In genomic region chr6:41937881-41938574, GRCh38 we compare ENCODE assay signal across 1 cellular context.
TF ChIP-seq lines count a peak whose summit lies in the region.

No MANE protein-coding gene starts in this region.

TF ChIP-seq in K562, 482 proteins besides CTCF, POLR2A, EP300 and RAD21 (continued from another document and continues in another):
- no peak for TF ChIP-seq HDAC6 (IDR thresholded peaks at IDR 0.05; ENCODE audit: low read depth, low read length)
- no peak for TF ChIP-seq MAZ (CRISPR knock-in tag; conservative IDR thresholded peaks at IDR 0.05 in 1 of 2, IDR thresholded peaks at IDR 0.05 in 1 of 2)
- no peak for TF ChIP-seq OTX1 (CRISPR knock-in tag; IDR thresholded peaks at IDR 0.05)
- TF ChIP-seq L3MBTL2 (IDR thresholded peaks at IDR 0.05) = no peak
- TF ChIP-seq ETV6 (IDR thresholded peaks at IDR 0.05; ENCODE audit: borderline replicate concordance in 1 of 2, low read depth in 2 of 2, low read length in 1 of 2) = 0 out of 4 replicates have a peak, but pooled peaks of 1 of the 2 experiments have one; percentile 48
- no peak for TF ChIP-seq ETV6 (CRISPR knock-in tag; IDR thresholded peaks at IDR 0.05; ENCODE audit: borderline replicate concordance)
- no peak for TF ChIP-seq IFI16 (CRISPR knock-in tag; IDR thresholded peaks at IDR 0.05)
- TF ChIP-seq HMGN3 (IDR thresholded peaks at IDR 0.05; ENCODE audit: borderline replicate concordance, extremely low read depth, insufficient read length, low read depth, low read length) = no peak
- TF ChIP-seq ZNF609 (CRISPR knock-in tag; IDR thresholded peaks at IDR 0.05; ENCODE audit: borderline replicate concordance) = no peak
- TF ChIP-seq E2F1 (CRISPR knock-in tag; IDR thresholded peaks at IDR 0.05) = no peak
- TF ChIP-seq, protein P1, sequence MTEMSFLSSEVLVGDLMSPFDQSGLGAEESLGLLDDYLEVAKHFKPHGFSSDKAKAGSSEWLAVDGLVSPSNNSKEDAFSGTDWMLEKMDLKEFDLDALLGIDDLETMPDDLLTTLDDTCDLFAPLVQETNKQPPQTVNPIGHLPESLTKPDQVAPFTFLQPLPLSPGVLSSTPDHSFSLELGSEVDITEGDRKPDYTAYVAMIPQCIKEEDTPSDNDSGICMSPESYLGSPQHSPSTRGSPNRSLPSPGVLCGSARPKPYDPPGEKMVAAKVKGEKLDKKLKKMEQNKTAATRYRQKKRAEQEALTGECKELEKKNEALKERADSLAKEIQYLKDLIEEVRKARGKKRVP (CRISPR knock-in tag; IDR thresholded peaks at IDR 0.05) = no peak
- no peak for TF ChIP-seq ZNF699 (CRISPR knock-in tag; IDR thresholded peaks at IDR 0.05; ENCODE audit: insufficient replicate concordance)
- no peak for TF ChIP-seq GTF2A2 (tag; IDR thresholded peaks at IDR 0.05)
- TF ChIP-seq, protein P2, sequence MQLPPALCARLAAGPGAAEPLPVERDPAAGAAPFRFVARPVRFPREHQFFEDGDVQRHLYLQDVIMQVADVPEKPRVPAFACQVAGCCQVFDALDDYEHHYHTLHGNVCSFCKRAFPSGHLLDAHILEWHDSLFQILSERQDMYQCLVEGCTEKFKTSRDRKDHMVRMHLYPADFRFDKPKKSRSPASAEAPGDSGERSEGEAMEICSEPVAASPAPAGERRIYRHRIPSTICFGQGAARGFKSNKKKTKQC (CRISPR knock-in tag; IDR thresholded peaks at IDR 0.05) = no peak
- TF ChIP-seq ZNF24 (IDR thresholded peaks at IDR 0.05) = no peak
- TF ChIP-seq GABPB2 (CRISPR knock-in tag; conservative IDR thresholded peaks at IDR 0.05) = no peak
- no peak for TF ChIP-seq TRIM25 (IDR thresholded peaks at IDR 0.05; ENCODE audit: borderline replicate concordance)
- TF ChIP-seq POLR3G (IDR thresholded peaks at IDR 0.05; ENCODE audit: extremely low read depth, insufficient read length, insufficient replicate concordance) = no peak
- no peak for TF ChIP-seq NUFIP1 (IDR thresholded peaks at IDR 0.05; ENCODE audit: partially characterized antibody)
- TF ChIP-seq ZBTB8A (IDR thresholded peaks at IDR 0.05; ENCODE audit: partially characterized antibody) = no peak
- no peak for TF ChIP-seq ZNF232 (CRISPR knock-in tag; IDR thresholded peaks at IDR 0.05)
- TF ChIP-seq PRMT5 (CRISPR knock-in tag; IDR thresholded peaks at IDR 0.05) = no peak
- TF ChIP-seq SLC30A9 (CRISPR knock-in tag; IDR thresholded peaks at IDR 0.05) = no peak
- TF ChIP-seq CBFA2T2 (conservative IDR thresholded peaks at IDR 0.05) = no peak
- TF ChIP-seq FOSL1 (tag; conservative IDR thresholded peaks at IDR 0.05) = 0 out of 2 replicates have a peak, but pooled peaks have one; percentile 10
- TF ChIP-seq ZBTB49 (CRISPR knock-in tag; IDR thresholded peaks at IDR 0.05; ENCODE audit: borderline replicate concordance) = no peak
- no peak for TF ChIP-seq ZNF431 (CRISPR knock-in tag; IDR thresholded peaks at IDR 0.05)
- no peak for TF ChIP-seq POLR3A (IDR thresholded peaks at IDR 0.05; ENCODE audit: borderline replicate concordance, extremely low read depth, insufficient read depth, insufficient read length)
- peak; percentile 57 for TF ChIP-seq ZNF316 (IDR thresholded peaks at IDR 0.05)
- no peak for TF ChIP-seq BRF2 (IDR thresholded peaks at IDR 0.05; ENCODE audit: borderline replicate concordance, insufficient read depth, insufficient read length)
- no peak for TF ChIP-seq BRCA1 (IDR thresholded peaks at IDR 0.05)
- no peak for TF ChIP-seq BRCA1 (CRISPR knock-in tag; IDR thresholded peaks at IDR 0.05)
- TF ChIP-seq PREB (CRISPR knock-in tag; IDR thresholded peaks at IDR 0.05) = no peak
- TF ChIP-seq, protein P3, sequence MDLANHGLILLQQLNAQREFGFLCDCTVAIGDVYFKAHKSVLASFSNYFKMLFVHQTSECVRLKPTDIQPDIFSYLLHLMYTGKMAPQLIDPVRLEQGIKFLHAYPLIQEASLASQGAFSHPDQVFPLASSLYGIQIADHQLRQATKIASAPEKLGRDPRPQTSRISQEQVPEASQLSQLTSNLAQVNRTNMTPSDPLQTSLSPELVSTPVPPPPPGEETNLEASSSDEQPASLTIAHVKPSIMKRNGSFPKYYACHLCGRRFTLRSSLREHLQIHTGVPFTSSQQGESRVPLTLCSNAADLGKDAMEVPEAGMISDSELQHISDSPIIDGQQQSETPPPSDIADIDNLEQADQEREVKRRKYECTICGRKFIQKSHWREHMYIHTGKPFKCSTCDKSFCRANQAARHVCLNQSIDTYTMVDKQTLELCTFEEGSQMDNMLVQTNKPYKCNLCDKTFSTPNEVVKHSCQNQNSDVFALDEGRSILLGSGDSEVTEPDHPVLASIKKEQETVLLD (IDR thresholded peaks at IDR 0.05) = no peak
- TF ChIP-seq, protein P4, sequence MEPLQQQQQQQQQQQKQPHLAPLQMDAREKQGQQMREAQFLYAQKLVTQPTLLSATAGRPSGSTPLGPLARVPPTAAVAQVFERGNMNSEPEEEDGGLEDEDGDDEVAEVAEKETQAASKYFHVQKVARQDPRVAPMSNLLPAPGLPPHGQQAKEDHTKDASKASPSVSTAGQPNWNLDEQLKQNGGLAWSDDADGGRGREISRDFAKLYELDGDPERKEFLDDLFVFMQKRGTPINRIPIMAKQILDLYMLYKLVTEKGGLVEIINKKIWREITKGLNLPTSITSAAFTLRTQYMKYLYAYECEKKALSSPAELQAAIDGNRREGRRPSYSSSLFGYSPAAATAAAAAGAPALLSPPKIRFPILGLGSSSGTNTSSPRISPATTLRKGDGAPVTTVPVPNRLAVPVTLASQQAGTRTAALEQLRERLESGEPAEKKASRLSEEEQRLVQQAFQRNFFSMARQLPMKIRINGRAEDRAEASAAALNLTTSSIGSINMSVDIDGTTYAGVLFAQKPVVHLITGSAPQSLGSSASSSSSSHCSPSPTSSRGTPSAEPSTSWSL (CRISPR knock-in tag; IDR thresholded peaks at IDR 0.05; ENCODE audit: borderline replicate concordance) = no peak
- TF ChIP-seq CCNT2 (IDR thresholded peaks at IDR 0.05; ENCODE audit: borderline replicate concordance, extremely low read depth, insufficient read length, low read depth, low read length) = no peak
- TF ChIP-seq MAFF (IDR thresholded peaks at IDR 0.05; ENCODE audit: low read length) = no peak
- 0 out of 2 replicates have a peak, but pooled peaks have one; percentile 5 for TF ChIP-seq ZNF57 (CRISPR knock-in tag; IDR thresholded peaks at IDR 0.05)
- no peak for TF ChIP-seq ESRRB (CRISPR knock-in tag; IDR thresholded peaks at IDR 0.05; ENCODE audit: borderline replicate concordance)
- TF ChIP-seq, protein P5, sequence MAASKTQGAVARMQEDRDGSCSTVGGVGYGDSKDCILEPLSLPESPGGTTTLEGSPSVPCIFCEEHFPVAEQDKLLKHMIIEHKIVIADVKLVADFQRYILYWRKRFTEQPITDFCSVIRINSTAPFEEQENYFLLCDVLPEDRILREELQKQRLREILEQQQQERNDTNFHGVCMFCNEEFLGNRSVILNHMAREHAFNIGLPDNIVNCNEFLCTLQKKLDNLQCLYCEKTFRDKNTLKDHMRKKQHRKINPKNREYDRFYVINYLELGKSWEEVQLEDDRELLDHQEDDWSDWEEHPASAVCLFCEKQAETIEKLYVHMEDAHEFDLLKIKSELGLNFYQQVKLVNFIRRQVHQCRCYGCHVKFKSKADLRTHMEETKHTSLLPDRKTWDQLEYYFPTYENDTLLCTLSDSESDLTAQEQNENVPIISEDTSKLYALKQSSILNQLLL (CRISPR knock-in tag; IDR thresholded peaks at IDR 0.05; ENCODE audit: borderline replicate concordance) = no peak
- no peak for TF ChIP-seq ZNF644 (tag; IDR thresholded peaks at IDR 0.05; ENCODE audit: low read depth)
- TF ChIP-seq PHB (CRISPR knock-in tag; IDR thresholded peaks at IDR 0.05) = no peak
- no peak for TF ChIP-seq HCFC1 (IDR thresholded peaks at IDR 0.05; ENCODE audit: low read depth, low read length)
- no peak for TF ChIP-seq CBX1 (IDR thresholded peaks at IDR 0.05; ENCODE audit: low read depth)
- no peak for TF ChIP-seq ZFX (CRISPR knock-in tag; IDR thresholded peaks at IDR 0.05)
- no peak for TF ChIP-seq XRCC3 (IDR thresholded peaks at IDR 0.05)
- TF ChIP-seq CBFB (CRISPR knock-in tag; IDR thresholded peaks at IDR 0.05) = no peak
- TF ChIP-seq HDAC2 (IDR thresholded peaks at IDR 0.05) = no peak
- no peak for TF ChIP-seq MED1 (CRISPR knock-in tag; IDR thresholded peaks at IDR 0.05; ENCODE audit: borderline replicate concordance)
